ENCODE assay signal across 1 cellular context in genomic region chr3:183884437-183885296, GRCh38.
TF ChIP-seq lines count a peak whose summit lies in the region.

A gene with protein sequence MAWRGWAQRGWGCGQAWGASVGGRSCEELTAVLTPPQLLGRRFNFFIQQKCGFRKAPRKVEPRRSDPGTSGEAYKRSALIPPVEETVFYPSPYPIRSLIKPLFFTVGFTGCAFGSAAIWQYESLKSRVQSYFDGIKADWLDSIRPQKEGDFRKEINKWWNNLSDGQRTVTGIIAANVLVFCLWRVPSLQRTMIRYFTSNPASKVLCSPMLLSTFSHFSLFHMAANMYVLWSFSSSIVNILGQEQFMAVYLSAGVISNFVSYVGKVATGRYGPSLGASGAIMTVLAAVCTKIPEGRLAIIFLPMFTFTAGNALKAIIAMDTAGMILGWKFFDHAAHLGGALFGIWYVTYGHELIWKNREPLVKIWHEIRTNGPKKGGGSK (minus strand): TSS chr3:183884880. CDS start chr3:183884846, 34 bp downstream.

TF ChIP-seq in GM12878, 131 proteins besides CTCF, POLR2A, EP300 and RAD21 (continued from another document and continues in another):
- peak; percentile 15; the same call in 1 of the 2 replicates for TF ChIP-seq MLLT1 (IDR thresholded peaks at IDR 0.05)
- no peak for TF ChIP-seq IRF3 (IDR thresholded peaks at IDR 0.05)
- no peak for TF ChIP-seq ATF3 (IDR thresholded peaks at IDR 0.05; ENCODE audit: borderline replicate concordance, extremely low read depth, low read depth, low read length)
- TF ChIP-seq CHD1 (IDR thresholded peaks at IDR 0.05; ENCODE audit: low read depth, low read length), result no peak
- TF ChIP-seq HDGF (IDR thresholded peaks at IDR 0.05), result 0 out of 2 replicates have a peak, but pooled peaks have one; percentile 82
- peak; percentile 52 for TF ChIP-seq SIX5 (IDR thresholded peaks at IDR 0.05; ENCODE audit: low read depth, low read length, severe bottlenecking)
- no peak for TF ChIP-seq E2F4 (IDR thresholded peaks at IDR 0.05; ENCODE audit: low read depth, low read length)
- TF ChIP-seq REST (IDR thresholded peaks at IDR 0.05; ENCODE audit: low read depth, low read length), result no peak
- 0 out of 2 replicates have a peak, but pooled peaks have one; percentile 29 for TF ChIP-seq ZNF217 (IDR thresholded peaks at IDR 0.05)
- TF ChIP-seq CHD4 (IDR thresholded peaks at IDR 0.05), result no peak
- TF ChIP-seq KLF5 (IDR thresholded peaks at IDR 0.05; ENCODE audit: partially characterized antibody), result no peak
- no peak for TF ChIP-seq ZZZ3 (IDR thresholded peaks at IDR 0.05; ENCODE audit: control insufficient read depth, insufficient read length, low read depth)
- TF ChIP-seq GATAD2B (conservative IDR thresholded peaks at IDR 0.05; ENCODE audit: low read depth), result peak; percentile 75
- peak; percentile 26; the same call in 1 of the 2 replicates for TF ChIP-seq ZNF384 (IDR thresholded peaks at IDR 0.05; ENCODE audit: borderline replicate concordance, low read depth, low read length)
- TF ChIP-seq ZNF622 (IDR thresholded peaks at IDR 0.05), result no peak
- TF ChIP-seq SUZ12 (IDR thresholded peaks at IDR 0.05; ENCODE audit: unreplicated experiment), result no peak
- no peak for TF ChIP-seq TCF7 (IDR thresholded peaks at IDR 0.05; ENCODE audit: borderline replicate concordance)
- TF ChIP-seq TCF12 (IDR thresholded peaks at IDR 0.05; ENCODE audit: low read depth, low read length), result peak; percentile 92
- no peak for TF ChIP-seq RFX5 (IDR thresholded peaks at IDR 0.05; ENCODE audit: low read depth, low read length)
- no peak for TF ChIP-seq PAX8 (IDR thresholded peaks at IDR 0.05)
- no peak for TF ChIP-seq SUPT20H (IDR thresholded peaks at IDR 0.05; ENCODE audit: borderline replicate concordance, control insufficient read depth, low read depth, low read length)
- TF ChIP-seq BCL11A (IDR thresholded peaks at IDR 0.05; ENCODE audit: low read depth, low read length), result no peak
- TF ChIP-seq ZBTB33 (IDR thresholded peaks at IDR 0.05), result no peak
- TF ChIP-seq FOXK2 (IDR thresholded peaks at IDR 0.05), result no peak
- TF ChIP-seq SP1 (IDR thresholded peaks at IDR 0.05; ENCODE audit: low read depth, low read length), result peak; percentile 45
- TF ChIP-seq MEF2B (IDR thresholded peaks at IDR 0.05; ENCODE audit: partially characterized antibody, poor library complexity, severe bottlenecking), result peak; percentile 30
- 0 out of 2 replicates have a peak, but pooled peaks have one; percentile 69 for TF ChIP-seq BACH1 (IDR thresholded peaks at IDR 0.05; ENCODE audit: borderline replicate concordance)
- peak; percentile 60 for TF ChIP-seq DPF2 (IDR thresholded peaks at IDR 0.05)
- TF ChIP-seq ZBTB40 (IDR thresholded peaks at IDR 0.05; ENCODE audit: borderline replicate concordance), result peak; percentile 90
- TF ChIP-seq STAT1 (conservative IDR thresholded peaks at IDR 0.05), result 0 out of 2 replicates have a peak, but pooled peaks have one; percentile 43
- TF ChIP-seq, protein P1, sequence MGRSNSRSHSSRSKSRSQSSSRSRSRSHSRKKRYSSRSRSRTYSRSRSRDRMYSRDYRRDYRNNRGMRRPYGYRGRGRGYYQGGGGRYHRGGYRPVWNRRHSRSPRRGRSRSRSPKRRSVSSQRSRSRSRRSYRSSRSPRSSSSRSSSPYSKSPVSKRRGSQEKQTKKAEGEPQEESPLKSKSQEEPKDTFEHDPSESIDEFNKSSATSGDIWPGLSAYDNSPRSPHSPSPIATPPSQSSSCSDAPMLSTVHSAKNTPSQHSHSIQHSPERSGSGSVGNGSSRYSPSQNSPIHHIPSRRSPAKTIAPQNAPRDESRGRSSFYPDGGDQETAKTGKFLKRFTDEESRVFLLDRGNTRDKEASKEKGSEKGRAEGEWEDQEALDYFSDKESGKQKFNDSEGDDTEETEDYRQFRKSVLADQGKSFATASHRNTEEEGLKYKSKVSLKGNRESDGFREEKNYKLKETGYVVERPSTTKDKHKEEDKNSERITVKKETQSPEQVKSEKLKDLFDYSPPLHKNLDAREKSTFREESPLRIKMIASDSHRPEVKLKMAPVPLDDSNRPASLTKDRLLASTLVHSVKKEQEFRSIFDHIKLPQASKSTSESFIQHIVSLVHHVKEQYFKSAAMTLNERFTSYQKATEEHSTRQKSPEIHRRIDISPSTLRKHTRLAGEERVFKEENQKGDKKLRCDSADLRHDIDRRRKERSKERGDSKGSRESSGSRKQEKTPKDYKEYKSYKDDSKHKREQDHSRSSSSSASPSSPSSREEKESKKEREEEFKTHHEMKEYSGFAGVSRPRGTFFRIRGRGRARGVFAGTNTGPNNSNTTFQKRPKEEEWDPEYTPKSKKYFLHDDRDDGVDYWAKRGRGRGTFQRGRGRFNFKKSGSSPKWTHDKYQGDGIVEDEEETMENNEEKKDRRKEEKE (IDR thresholded peaks at IDR 0.05), result no peak
- peak; percentile 84 for TF ChIP-seq POU2F2 (IDR thresholded peaks at IDR 0.05; ENCODE audit: borderline replicate concordance, low read depth, low read length)
- TF ChIP-seq, protein P2, sequence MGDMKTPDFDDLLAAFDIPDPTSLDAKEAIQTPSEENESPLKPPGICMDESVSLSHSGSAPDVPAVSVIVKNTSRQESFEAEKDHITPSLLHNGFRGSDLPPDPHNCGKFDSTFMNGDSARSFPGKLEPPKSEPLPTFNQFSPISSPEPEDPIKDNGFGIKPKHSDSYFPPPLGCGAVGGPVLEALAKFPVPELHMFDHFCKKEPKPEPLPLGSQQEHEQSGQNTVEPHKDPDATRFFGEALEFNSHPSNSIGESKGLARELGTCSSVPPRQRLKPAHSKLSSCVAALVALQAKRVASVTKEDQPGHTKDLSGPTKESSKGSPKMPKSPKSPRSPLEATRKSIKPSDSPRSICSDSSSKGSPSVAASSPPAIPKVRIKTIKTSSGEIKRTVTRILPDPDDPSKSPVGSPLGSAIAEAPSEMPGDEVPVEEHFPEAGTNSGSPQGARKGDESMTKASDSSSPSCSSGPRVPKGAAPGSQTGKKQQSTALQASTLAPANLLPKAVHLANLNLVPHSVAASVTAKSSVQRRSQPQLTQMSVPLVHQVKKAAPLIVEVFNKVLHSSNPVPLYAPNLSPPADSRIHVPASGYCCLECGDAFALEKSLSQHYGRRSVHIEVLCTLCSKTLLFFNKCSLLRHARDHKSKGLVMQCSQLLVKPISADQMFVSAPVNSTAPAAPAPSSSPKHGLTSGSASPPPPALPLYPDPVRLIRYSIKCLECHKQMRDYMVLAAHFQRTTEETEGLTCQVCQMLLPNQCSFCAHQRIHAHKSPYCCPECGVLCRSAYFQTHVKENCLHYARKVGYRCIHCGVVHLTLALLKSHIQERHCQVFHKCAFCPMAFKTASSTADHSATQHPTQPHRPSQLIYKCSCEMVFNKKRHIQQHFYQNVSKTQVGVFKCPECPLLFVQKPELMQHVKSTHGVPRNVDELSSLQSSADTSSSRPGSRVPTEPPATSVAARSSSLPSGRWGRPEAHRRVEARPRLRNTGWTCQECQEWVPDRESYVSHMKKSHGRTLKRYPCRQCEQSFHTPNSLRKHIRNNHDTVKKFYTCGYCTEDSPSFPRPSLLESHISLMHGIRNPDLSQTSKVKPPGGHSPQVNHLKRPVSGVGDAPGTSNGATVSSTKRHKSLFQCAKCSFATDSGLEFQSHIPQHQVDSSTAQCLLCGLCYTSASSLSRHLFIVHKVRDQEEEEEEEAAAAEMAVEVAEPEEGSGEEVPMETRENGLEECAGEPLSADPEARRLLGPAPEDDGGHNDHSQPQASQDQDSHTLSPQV (IDR thresholded peaks at IDR 0.05), result peak; percentile 84
- TF ChIP-seq BMI1 (IDR thresholded peaks at IDR 0.05; ENCODE audit: borderline replicate concordance), result no peak
- peak; percentile 92 for TF ChIP-seq MTA2 (IDR thresholded peaks at IDR 0.05; ENCODE audit: low read depth)
- TF ChIP-seq TARDBP (IDR thresholded peaks at IDR 0.05; ENCODE audit: borderline replicate concordance), result peak; percentile 82
